8 cellular contexts compared by ENCODE assay signal in genomic region chr17:81285179-81285878, GRCh38. TPM values are rescaled to one million over a fixed set of nuclear protein-coding genes. Genes with fewer than 3 reads are reported as not detected.
DNase-seq lines count a peak whose midpoint lies in the region; TF ChIP-seq lines count a peak whose summit lies in the region.

No MANE protein-coding gene starts in this region.

- TF ChIP-seq CTCF in Peyer's patch (IDR thresholded peaks at IDR 0.05): no peak

- H3K27me3 ChIP-seq in CD4-positive, alpha-beta memory T cell (ENCODE audit: insufficient read depth, low read length): no peaks in the 10 kb centered on the region
- H3K27me3 ChIP-seq in Peyer's patch: no peaks in the 10 kb centered on the region

- POLR2A ChIA-PET in CD4-positive, alpha-beta memory T cell (lab: Charles Lee; ENCODE audit: partially characterized antibody): interaction anchor here (1.3 to 2.5 kb wide), 2 partner anchors 8 to 10 kb away, joined by 4 to 24 read pairs; partner anchors contain the start of gene SLC38A10

- H3K27me3 Mint-ChIP-seq in CD4-positive, alpha-beta memory T cell: no peaks in the 10 kb centered on the region
- H3K27me3 Mint-ChIP-seq in activated naive CD4-positive, alpha-beta T cell treated with anti-CD3 and anti-CD28 coated beads, Interleukin-2, amount 50 U/mL, for 24 hours: no peaks in the 10 kb centered on the region

- DNase-seq in CD4-positive, alpha-beta memory T cell: peak; percentile 46 to 61 (median 56)
- peak; percentile 59 to 80 (median 60) for DNase-seq in Peyer's patch
- peak; percentile 85 for DNase-seq in hepatic stellate cell (ENCODE audit: low spot score)
- DNase-seq in stimulated activated CD4-positive, alpha-beta T cell treated with anti-CD3 and anti-CD28 coated beads, Interleukin-2, amount 100 ng/mL, for 48 hours: peak; percentile 59 to 61
- no peak for DNase-seq in NCI-H510A treated with DMSO at 0.1 percent for 48 hours (lab: John Stamatoyannopoulos, UW)
- DNase-seq in NCI-H748 (lab: John Stamatoyannopoulos, UW; ENCODE audit: unreplicated experiment): no peak
- DNase-seq in HK-2 (ENCODE audit: unreplicated experiment): no peak

- peak overlapping the region; percentile 59 for H3K27ac ChIP-seq in CD4-positive, alpha-beta memory T cell (ENCODE audit: low read depth, low read length)
- H3K27ac ChIP-seq in Peyer's patch: peak overlapping the region; percentile 49 to 78 (median 62)

- H3K36me3 ChIP-seq in CD4-positive, alpha-beta memory T cell (ENCODE audit: insufficient read depth, low read length): peaks cover 14% of the 10 kb centered on the region
- H3K36me3 ChIP-seq in Peyer's patch: peaks cover 0 to 64% (median 0%) of the 10 kb centered on the region in 3 donors

- TF ChIP-seq POLR2A in Peyer's patch (IDR thresholded peaks at IDR 0.05): no peak

- CTCF ChIA-PET in CD4-positive, alpha-beta memory T cell (lab: Charles Lee; ENCODE audit: partially characterized antibody): interaction anchor here (1.0 to 2.7 kb wide), 3 partner anchors 10 to 199 kb away, joined by 3 to 15 read pairs (median 4); partner anchors contain the start of gene SLC38A10

- no peaks in the 10 kb centered on the region for H3K9me3 ChIP-seq in CD4-positive, alpha-beta memory T cell (ENCODE audit: control insufficient read depth in 1 of 2, low read length in 2 of 2)
- no peaks in the 10 kb centered on the region for H3K9me3 ChIP-seq in Peyer's patch

- peaks cover 18 to 54% (median 40%) of the 10 kb centered on the region in 4 donors for H3K4me1 Mint-ChIP-seq in CD4-positive, alpha-beta memory T cell
- H3K4me1 Mint-ChIP-seq in activated naive CD4-positive, alpha-beta T cell treated with anti-CD3 and anti-CD28 coated beads, Interleukin-2, amount 50 U/mL, for 24 hours: peaks cover 45% of the 10 kb centered on the region

- H3K9me3 Mint-ChIP-seq in CD4-positive, alpha-beta memory T cell: no peaks in the 10 kb centered on the region
- H3K9me3 Mint-ChIP-seq in activated naive CD4-positive, alpha-beta T cell treated with anti-CD3 and anti-CD28 coated beads, Interleukin-2, amount 50 U/mL, for 24 hours: no peaks in the 10 kb centered on the region

- intact Hi-C loops in CD4-positive, alpha-beta memory T cell (cut with micrococcal nuclease): no loop called here

- peaks cover 8 to 33% of the 10 kb centered on the region in 2 donors for H3K36me3 Mint-ChIP-seq in CD4-positive, alpha-beta memory T cell
- H3K36me3 Mint-ChIP-seq in activated naive CD4-positive, alpha-beta T cell treated with anti-CD3 and anti-CD28 coated beads, Interleukin-2, amount 50 U/mL, for 24 hours: peaks cover 2% of the 10 kb centered on the region

- peak overlapping the region; percentile 85 to 92 (median 88) for H3K4me3 Mint-ChIP-seq in CD4-positive, alpha-beta memory T cell
- peak overlapping the region; percentile 86 for H3K4me3 Mint-ChIP-seq in activated naive CD4-positive, alpha-beta T cell treated with anti-CD3 and anti-CD28 coated beads, Interleukin-2, amount 50 U/mL, for 24 hours

- H3K27ac Mint-ChIP-seq in CD4-positive, alpha-beta memory T cell: peak overlapping the region; percentile 54 to 92 (median 89)
- H3K27ac Mint-ChIP-seq in activated naive CD4-positive, alpha-beta T cell treated with anti-CD3 and anti-CD28 coated beads, Interleukin-2, amount 50 U/mL, for 24 hours: peak overlapping the region; percentile 95

- peaks cover 50% of the 10 kb centered on the region for H3K4me1 ChIP-seq in CD4-positive, alpha-beta memory T cell (ENCODE audit: insufficient read depth, low read length)
- peaks cover 0 to 10% (median 7%) of the 10 kb centered on the region in 4 donors for H3K4me1 ChIP-seq in Peyer's patch

- H3K4me3 ChIP-seq in CD4-positive, alpha-beta memory T cell (ENCODE audit: low read length in 2 of 2): peak overlapping the region; percentile 62 to 79
- peak overlapping the region; percentile 38 to 51 (median 44) for H3K4me3 ChIP-seq in Peyer's patch

RNA-seq across cellular contexts. Expression of gene SLC38A10, which starts 9.8 kb away (rescaled TPM):
- 100 to 1,000 TPM; 112 to 113 TPM for total RNA-seq in CD4-positive, alpha-beta memory T cell
- 10 to 100 TPM; 49.0 to 69.6 TPM for polyA plus RNA-seq in CD4-positive, alpha-beta memory T cell
- total RNA-seq in Peyer's patch: 100 to 1,000 TPM; 126 to 206 (median 169) TPM

RNA-seq across cellular contexts. Expression of gene NDUFAF8, which starts 46.2 kb away (rescaled TPM):
- 10 to 100 TPM; 40.1 to 45.1 TPM for total RNA-seq in CD4-positive, alpha-beta memory T cell
- polyA plus RNA-seq in CD4-positive, alpha-beta memory T cell: 10 to 100 TPM; 64.5 to 78.6 TPM
- total RNA-seq in Peyer's patch: 10 to 100 TPM; 17.8 to 62.7 (median 25.2) TPM

RNA-seq across cellular contexts. Expression of gene TEPSIN, which starts 46.5 kb away (rescaled TPM):
- total RNA-seq in CD4-positive, alpha-beta memory T cell: 100 to 1,000 TPM; 111 to 126 TPM
- 1 to 10 TPM; 2.0 to 5.3 TPM for polyA plus RNA-seq in CD4-positive, alpha-beta memory T cell
- 100 to 1,000 TPM in 1 of 4 donors, 10 to 100 TPM in 3; 38.0 to 156 (median 79.4) TPM for total RNA-seq in Peyer's patch

Comparison
In these comparisons a context has a peak if more than half of its experiments do, and no peak if none do; other contexts are left out.
1. DNase-seq: peak in CD4-positive, alpha-beta memory T cell (5 of 5), Peyer's patch (3 of 3), hepatic stellate cell (single experiment) and stimulated activated CD4-positive, alpha-beta T cell treated with anti-CD3 and anti-CD28 coated beads, Interleukin-2, amount 100 ng/mL, for 48 hours (2 of 2); none in NCI-H510A treated with DMSO at 0.1 percent for 48 hours (single experiment), NCI-H748 (single experiment) and HK-2 (single experiment).